7 cellular contexts compared by ENCODE assay signal in genomic region chr1:35810096-35810860, GRCh38. TPM values are rescaled to one million over a fixed set of nuclear protein-coding genes. Genes with fewer than 3 reads are reported as not detected.
DNase-seq lines count a peak whose midpoint lies in the region; ATAC-seq and TF ChIP-seq lines count a peak whose summit lies in the region.

No MANE protein-coding gene starts in this region.

- TF ChIP-seq CTCF in RWPE1 (conservative IDR thresholded peaks at IDR 0.05; ENCODE audit: low read depth): no peak
- no peak for TF ChIP-seq CTCF in esophagus squamous epithelium (IDR thresholded peaks at IDR 0.05)
- TF ChIP-seq CTCF in testis (IDR thresholded peaks at IDR 0.05): no peak

- intact Hi-C loops in esophagus squamous epithelium (cut with DNase I) (no loop called here), testis (cut with DNase I; ENCODE audit: low total_unique reads) (no loop called here)

- ATAC-seq in GM18517 (IDR thresholded peaks at IDR 0.05; ENCODE audit: unreplicated experiment): no peak

- TF ChIP-seq POLR2A in esophagus squamous epithelium (IDR thresholded peaks at IDR 0.05) (no peak), testis (IDR thresholded peaks at IDR 0.05) (no peak)

- WGBS in esophagus squamous epithelium, 2 donors: 24 to 30% methylated on average over 2 of the region's 2 CpGs
- 38 to 46% methylated on average over 2 of the region's 2 CpGs for WGBS in testis, 2 donors

- peak; percentile 15 for DNase-seq in GM04503 (ENCODE audit: low read depth)
- peak; percentile 39 for DNase-seq in RWPE1 (ENCODE audit: low spot score)
- no peak for DNase-seq in esophagus squamous epithelium (lab: John Stamatoyannopoulos, UW)
- DNase-seq in testis: no peak
- DNase-seq in stimulated activated CD4-positive, alpha-beta T cell treated with anti-CD3 and anti-CD28 coated beads, Interleukin-4, amount 100 ng/mL, for 24 hours: no peak

- H3K9me3 ChIP-seq in esophagus squamous epithelium (no peaks in the 10 kb centered on the region), testis (no peaks in the 10 kb centered on the region)

- no peaks in the 10 kb centered on the region for H3K27me3 ChIP-seq in esophagus squamous epithelium
- no peaks in the 10 kb centered on the region for H3K27me3 ChIP-seq in rectal smooth muscle tissue (ENCODE audit: control insufficient read depth, insufficient read depth, low read length)
- H3K27me3 ChIP-seq in testis: no peaks in the 10 kb centered on the region

- no peak overlapping the region for H3K9ac ChIP-seq in rectal smooth muscle tissue (ENCODE audit: low read length)

- H3K4me3 ChIP-seq in esophagus squamous epithelium (peak overlapping the region in 1 of 4 donors; percentile 89), rectal smooth muscle tissue (ENCODE audit: low read length) (no peak overlapping the region), testis (no peak overlapping the region)

- H3K27ac ChIP-seq in RWPE1 (no peak overlapping the region), esophagus squamous epithelium (peak overlapping the region in 3 of 4 donors; percentile 22 to 95 (median 90)), rectal smooth muscle tissue (ENCODE audit: low read depth, low read length) (peak overlapping the region; percentile 28), testis (no peak overlapping the region)

- no peaks in the 10 kb centered on the region for H3K36me3 ChIP-seq in esophagus squamous epithelium
- H3K36me3 ChIP-seq in rectal smooth muscle tissue (ENCODE audit: control insufficient read depth, insufficient read depth, low read length): no peaks in the 10 kb centered on the region
- no peaks in the 10 kb centered on the region for H3K36me3 ChIP-seq in testis (ENCODE audit: low read depth, missing control alignments)

- CTCF ChIA-PET in RWPE1 (lab: Yijun Ruan, JAX): interaction anchor here (1.1 kb wide), 1 partner anchor 9 kb away, joined by 3 read pairs; no protein-coding TSS in a partner anchor

- POLR2A ChIA-PET in RWPE1 (lab: Yijun Ruan, JAX; ENCODE audit: low non-redundant PET): no interaction called here

- H3K4me1 ChIP-seq in esophagus squamous epithelium: peaks cover 21 to 39% (median 26%) of the 10 kb centered on the region in 3 donors
- H3K4me1 ChIP-seq in rectal smooth muscle tissue (ENCODE audit: control insufficient read depth, insufficient read depth, low read length): peaks cover 8% of the 10 kb centered on the region
- peaks cover 16% of the 10 kb centered on the region for H3K4me1 ChIP-seq in testis

RNA-seq across cellular contexts. Expression of gene AGO4, which starts 2.5 kb away (rescaled TPM):
- total RNA-seq in esophagus squamous epithelium (10 to 100 TPM in 1 of 4 donors, 1 to 10 TPM in 3; 4.6 to 18.1 (median 7.5) TPM), testis (10 to 100 TPM; 17.4 to 24.0 TPM)
- 21.6 TPM for polyA plus RNA-seq in testis (ENCODE audit: insufficient read depth, low read depth, low replicate concordance)

RNA-seq across cellular contexts. Expression of gene CLSPN, which starts 40.5 kb away (rescaled TPM):
- 1 to 10 TPM; 1.3 to 9.7 (median 4.4) TPM for total RNA-seq in esophagus squamous epithelium
- total RNA-seq in testis: 10 to 100 TPM in 1 of 2 donors, 1 to 10 TPM in 1; 8.8 to 28.8 TPM
- polyA plus RNA-seq in testis (ENCODE audit: insufficient read depth, low read depth, low replicate concordance): 4.9 TPM

Comparison
In these comparisons a context has a peak if more than half of its experiments do, and no peak if none do; other contexts are left out.
1. DNase-seq: peak in GM04503 (single experiment) and RWPE1 (single experiment); none in esophagus squamous epithelium (single experiment), testis (single experiment) and stimulated activated CD4-positive, alpha-beta T cell treated with anti-CD3 and anti-CD28 coated beads, Interleukin-4, amount 100 ng/mL, for 24 hours (single experiment).
2. H3K27ac ChIP-seq: peak in esophagus squamous epithelium (3 of 4) and rectal smooth muscle tissue (single experiment); none in RWPE1 (single experiment) and testis (0 of 2).